1 cellular context compared by ENCODE assay signal in genomic region chr17:50483266-50483665, GRCh38.
TF ChIP-seq lines count a peak whose summit lies in the region.

No MANE protein-coding gene starts in this region.

TF ChIP-seq in IMR-90, 13 proteins besides CTCF, POLR2A, EP300 and RAD21:
- TF ChIP-seq, protein P1, sequence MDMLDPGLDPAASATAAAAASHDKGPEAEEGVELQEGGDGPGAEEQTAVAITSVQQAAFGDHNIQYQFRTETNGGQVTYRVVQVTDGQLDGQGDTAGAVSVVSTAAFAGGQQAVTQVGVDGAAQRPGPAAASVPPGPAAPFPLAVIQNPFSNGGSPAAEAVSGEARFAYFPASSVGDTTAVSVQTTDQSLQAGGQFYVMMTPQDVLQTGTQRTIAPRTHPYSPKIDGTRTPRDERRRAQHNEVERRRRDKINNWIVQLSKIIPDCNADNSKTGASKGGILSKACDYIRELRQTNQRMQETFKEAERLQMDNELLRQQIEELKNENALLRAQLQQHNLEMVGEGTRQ (IDR thresholded peaks at IDR 0.05; ENCODE audit: low read depth, low read length) = no peak
- TF ChIP-seq CEBPB (IDR thresholded peaks at IDR 0.05; ENCODE audit: low read depth, low read length) (no peak), MAZ (IDR thresholded peaks at IDR 0.05; ENCODE audit: borderline replicate concordance, low read depth, low read length) (no peak)
